In the genomic region with DNA sequence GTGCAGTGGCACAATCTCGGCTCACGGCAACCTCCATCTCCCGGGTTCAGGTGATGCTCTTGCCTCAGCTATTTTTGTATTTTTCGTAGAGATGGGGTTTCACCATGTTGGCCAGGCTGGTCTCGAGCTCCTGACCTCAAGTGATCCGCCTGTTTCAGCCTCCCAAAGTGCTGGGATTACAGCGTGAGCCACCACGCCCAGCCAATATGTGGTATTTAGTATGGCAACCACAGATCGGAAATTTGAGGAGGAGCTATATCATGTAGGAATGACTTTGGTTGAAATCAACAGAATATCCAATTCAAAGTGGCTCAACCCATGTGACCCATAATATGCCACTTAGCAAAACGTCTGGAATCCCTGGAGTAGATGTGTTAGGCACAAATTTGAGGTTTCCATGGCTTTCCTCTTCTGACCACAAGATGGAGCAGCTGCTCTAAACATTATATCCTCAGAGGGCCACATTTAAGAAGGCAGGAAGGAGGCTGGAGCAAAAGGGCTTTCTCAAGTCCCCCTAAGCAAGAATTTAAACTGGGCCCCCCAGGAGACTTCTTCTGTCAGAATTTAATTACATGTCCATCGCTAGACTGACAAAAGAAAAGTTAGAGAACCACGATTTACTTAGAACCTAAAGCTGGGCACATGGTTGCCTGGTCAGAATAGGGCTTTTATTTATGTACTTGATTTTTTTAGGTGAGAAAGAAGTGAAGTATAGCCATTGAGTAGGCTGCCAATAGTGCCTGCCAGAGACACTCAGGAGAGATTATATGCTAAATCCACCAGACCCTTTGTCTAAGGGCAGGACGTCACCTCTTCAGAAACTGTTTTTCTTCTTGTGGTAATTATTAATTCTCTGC, we compare ENCODE assay signal across 8 cellular contexts. TPM values are rescaled to one million over a fixed set of nuclear protein-coding genes. Genes with fewer than 3 reads are reported as not detected.
A peak's percentile ranks its signal among the peaks of the same experiment; 100 is the strongest.
DNase-seq lines count a peak whose midpoint lies in the region; ATAC-seq and TF ChIP-seq lines count a peak whose summit lies in the region.

No MANE protein-coding gene starts in this region.

- H3K18ac ChIP-seq in mesendoderm (ENCODE audit: low read length): no peak overlapping the region

- no peak overlapping the region for H3K4me2 ChIP-seq in mesendoderm (ENCODE audit: low read length)

- TF ChIP-seq POLR2A in tibial nerve (IDR thresholded peaks at IDR 0.05): no peak

- no peaks in the 10 kb centered on the region for H3K79me1 ChIP-seq in mesendoderm (ENCODE audit: low read length)

- no peak overlapping the region for H2AK5ac ChIP-seq in mesendoderm (ENCODE audit: low read length)

- no peak overlapping the region for H3K27ac ChIP-seq in endodermal cell (ENCODE audit: low read depth, low read length)
- H3K27ac ChIP-seq in mesendoderm (ENCODE audit: low read depth, low read length): no peak overlapping the region
- H3K27ac ChIP-seq in tibial nerve: no peak overlapping the region

- TF ChIP-seq EP300 in tibial nerve (IDR thresholded peaks at IDR 0.05): peak in 1 of 2 donors; percentile 31

- peaks cover 14% of the 10 kb centered on the region for H3K4me1 Mint-ChIP-seq in endodermal cell

- peak; percentile 93 for TF ChIP-seq CTCF in endodermal cell (conservative IDR thresholded peaks at IDR 0.05)
- TF ChIP-seq CTCF in tibial nerve (IDR thresholded peaks at IDR 0.05): peak; percentile 75 to 88 (median 78)

- H3K27me3 ChIP-seq in endodermal cell (ENCODE audit: control insufficient read depth, insufficient read depth, low read length, poor library complexity, severe bottlenecking) (no peaks in the 10 kb centered on the region), mesendoderm (ENCODE audit: insufficient read depth, low read length, poor library complexity) (no peaks in the 10 kb centered on the region), tibial nerve (no peaks in the 10 kb centered on the region)

- no peaks in the 10 kb centered on the region for H3K9me3 Mint-ChIP-seq in endodermal cell

- H3K79me2 ChIP-seq in mesendoderm (ENCODE audit: control insufficient read depth, insufficient read depth, low read length): no peaks in the 10 kb centered on the region

- no peaks in the 10 kb centered on the region for H3K9me3 ChIP-seq in endodermal cell (ENCODE audit: control insufficient read depth, low read length)
- no peaks in the 10 kb centered on the region for H3K9me3 ChIP-seq in tibial nerve

- H2BK5ac ChIP-seq in mesendoderm (ENCODE audit: low read length): no peak overlapping the region

- peak overlapping the region; percentile 53 for H3K56ac ChIP-seq in mesendoderm (ENCODE audit: low read length)

- no peak for ATAC-seq in HG02759 (IDR thresholded peaks at IDR 0.05; ENCODE audit: unreplicated experiment)

- H3K36me3 ChIP-seq in endodermal cell (ENCODE audit: control insufficient read depth, insufficient read depth, low read length) (no peaks in the 10 kb centered on the region), mesendoderm (ENCODE audit: control insufficient read depth, insufficient read depth, low read length) (no peaks in the 10 kb centered on the region), tibial nerve (no peaks in the 10 kb centered on the region)

- peak; percentile 83 for DNase-seq in Ammon's horn (ENCODE audit: low spot score)
- DNase-seq in GM19240 (ENCODE audit: insufficient read length, low spot score): peak; percentile 56
- peak; percentile 53 for DNase-seq in NCI-H2107 (lab: John Stamatoyannopoulos, UW)
- DNase-seq in T1000 (lab: John Stamatoyannopoulos, UW): peak; percentile 18
- peak; percentile 75 for DNase-seq in endodermal cell
- DNase-seq in mesendoderm: peak; percentile 83
- DNase-seq in tibial nerve (ENCODE audit: low spot score in 2 of 2): peak in 1 of 2 donors; percentile 75

- H3K23ac ChIP-seq in mesendoderm (ENCODE audit: low read length): no peak overlapping the region

- H4K5ac ChIP-seq in mesendoderm (ENCODE audit: low read length): no peak overlapping the region

- 56 to 61% methylated on average over 8 to 13 of the region's 13 CpGs for WGBS in endodermal cell (ENCODE audit: insufficient coverage in 1 of 2, insufficient read length in 1 of 2), 2 experiments
- WGBS in mesendoderm (ENCODE audit: extremely low coverage, insufficient coverage, low lambda C conversion rate): no CpG with 5 or more reads among the region's 13 CpGs
- WGBS in tibial nerve, 2 donors: 52 to 54% methylated on average over 13 of the region's 13 CpGs

- peaks cover 8% of the 10 kb centered on the region for H3K4me1 ChIP-seq in endodermal cell (ENCODE audit: control insufficient read depth, insufficient read depth, low read length)
- H3K4me1 ChIP-seq in mesendoderm (ENCODE audit: control insufficient read depth, low read depth, low read length): no peaks in the 10 kb centered on the region
- no peaks in the 10 kb centered on the region for H3K4me1 ChIP-seq in tibial nerve

- no peak overlapping the region for H4K8ac ChIP-seq in mesendoderm (ENCODE audit: low read depth, low read length)

- no peak overlapping the region for H3K9ac ChIP-seq in endodermal cell (ENCODE audit: extremely low read depth, low read length, poor library complexity, severe bottlenecking)
- H3K9ac ChIP-seq in mesendoderm (ENCODE audit: low read length): no peak overlapping the region

- H3K4ac ChIP-seq in mesendoderm (ENCODE audit: low read depth, low read length): no peak overlapping the region

- no peak overlapping the region for H2BK15ac ChIP-seq in mesendoderm (replicated peaks; ENCODE audit: low read depth)

- no peak overlapping the region for H3K4me3 Mint-ChIP-seq in endodermal cell

- H3K27ac Mint-ChIP-seq in endodermal cell: no peak overlapping the region

- H3K4me3 ChIP-seq in endodermal cell (ENCODE audit: low read length) (no peak overlapping the region), mesendoderm (ENCODE audit: low read length) (no peak overlapping the region), tibial nerve (no peak overlapping the region)

- peaks cover 3% of the 10 kb centered on the region for H3K27me3 Mint-ChIP-seq in endodermal cell (ENCODE audit: insufficient read depth)

- H2BK120ac ChIP-seq in mesendoderm (ENCODE audit: low read depth, low read length): peak overlapping the region; percentile 45

- no peaks in the 10 kb centered on the region for H3K36me3 Mint-ChIP-seq in endodermal cell (ENCODE audit: low read depth)

RNA-seq across cellular contexts. Expression of a gene that starts 49.6 kb away (rescaled TPM):
- total RNA-seq in endodermal cell (10 to 100 TPM; 12.6 to 16.8 TPM), tibial nerve (10 to 100 TPM; 47.3 to 54.2 (median 48.7) TPM)
- 7.1 TPM for polyA plus RNA-seq in endodermal cell (2013, experiment 1 of 2)
- 6.7 TPM for polyA plus RNA-seq in endodermal cell (2013, experiment 2 of 2)
- polyA plus RNA-seq in mesendoderm (2013, experiment 1 of 2): 10.0 TPM
- 10.2 TPM for polyA plus RNA-seq in mesendoderm (2013, experiment 2 of 2)
